Comparison of ENCODE assay signal across 10 cellular contexts in genomic region chr2:109217362-109218086, GRCh38.
A peak's percentile ranks its signal among the peaks of the same experiment; 100 is the strongest.
DNase-seq lines count a peak whose midpoint lies in the region; ATAC-seq and TF ChIP-seq lines count a peak whose summit lies in the region.
"Had no signal": no experiment of that assay in that cellular context is flagged by ENCODE, and none has a peak within 500 bp of the region (broad histone marks: within the 10 kb centered on the region; RNA-seq: fewer than 3 reads in every experiment).

No MANE protein-coding gene starts in this region.

- TF ChIP-seq CTCF in fibroblast of villous mesenchyme (IDR thresholded peaks at IDR 0.05; ENCODE audit: insufficient read depth, low read depth, low read length) (no peak), tibial artery (IDR thresholded peaks at IDR 0.05) (no peak)

- H3K27ac ChIP-seq in tibial artery: peak overlapping the region; percentile 48 to 57

- H3K27me3 Mint-ChIP-seq in T-helper 17 cell: peaks cover 71% of the 10 kb centered on the region

- no peak overlapping the region for H3K27ac Mint-ChIP-seq in T-helper 17 cell
- H3K27ac Mint-ChIP-seq: GM23338 had no signal

- intact Hi-C loops in tibial artery (cut with DNase I; ENCODE audit: low total_unique reads): no loop called here

- peak; percentile 61 for DNase-seq in activated effector memory CD4-positive, alpha-beta T cell treated with anti-CD3 and anti-CD28 coated beads, Interleukin-2, amount 50 U/mL, for 16 hours
- DNase-seq in activated effector memory CD4-positive, alpha-beta T cell treated with Interleukin-2 at 50 U/mL for 16 hours: no peak
- DNase-seq in T-helper 17 cell (no peak), fibroblast of villous mesenchyme (ENCODE audit: low read depth) (peak; percentile 100), tibial artery (no peak), iPS-NIHi7 (ENCODE audit: extremely low spot score) (no peak), GF-D8 (lab: John Stamatoyannopoulos, UW) (no peak), KG1 (lab: John Stamatoyannopoulos, UW) (no peak)

- ATAC-seq in T-helper 17 cell: no peak
- ATAC-seq: GM23338 had no signal

- no peaks in the 10 kb centered on the region for H3K9me3 ChIP-seq in T-helper 17 cell (ENCODE audit: control insufficient read depth, low read length, poor library complexity, severe bottlenecking)
- no peaks in the 10 kb centered on the region for H3K9me3 ChIP-seq in tibial artery
- H3K9me3 ChIP-seq: uterus had no signal

- H3K4me1 Mint-ChIP-seq in T-helper 17 cell: peaks cover 55% of the 10 kb centered on the region
- H3K4me1 Mint-ChIP-seq: GM23338 had no signal

- peaks cover 0 to 54% (median 36%) of the 10 kb centered on the region in 4 donors for H3K4me1 ChIP-seq in tibial artery

- H3K36me3 Mint-ChIP-seq in T-helper 17 cell (ENCODE audit: low read depth): no peaks in the 10 kb centered on the region

- H3K4me3 ChIP-seq in fibroblast of villous mesenchyme (ENCODE audit: low read depth, low read length) (no peak overlapping the region), tibial artery (no peak overlapping the region)
- H3K4me3 ChIP-seq: GM23338, uterus had no signal

- H3K36me3 ChIP-seq in tibial artery: no peaks in the 10 kb centered on the region
- H3K36me3 ChIP-seq: uterus had no signal

- no peaks in the 10 kb centered on the region for H3K27me3 ChIP-seq in tibial artery
- H3K27me3 ChIP-seq: uterus had no signal

- H3K4me3 Mint-ChIP-seq in T-helper 17 cell: peak overlapping the region; percentile 32
- H3K4me3 Mint-ChIP-seq: GM23338 had no signal

Comparison
In these comparisons a context has a peak if more than half of its experiments do, and no peak if none do; other contexts are left out.
1. DNase-seq: peak in activated effector memory CD4-positive, alpha-beta T cell treated with anti-CD3 and anti-CD28 coated beads, Interleukin-2, amount 50 U/mL, for 16 hours (single experiment) and fibroblast of villous mesenchyme (single experiment); none in activated effector memory CD4-positive, alpha-beta T cell treated with Interleukin-2 at 50 U/mL for 16 hours (single experiment), T-helper 17 cell (0 of 3), tibial artery (0 of 2), iPS-NIHi7 (single experiment), GF-D8 (single experiment) and KG1 (single experiment).